Comparison of ENCODE assay signal across 9 cellular contexts in genomic region chr7:149690688-149691446, GRCh38.
DNase-seq lines count a peak whose midpoint lies in the region; ATAC-seq, FAIRE-seq and TF ChIP-seq lines count a peak whose summit lies in the region.
"Had no signal": no experiment of that assay in that cellular context is flagged by ENCODE, and none has a peak within 500 bp of the region (broad histone marks: within the 10 kb centered on the region; RNA-seq: fewer than 3 reads in every experiment).

No MANE protein-coding gene starts in this region.

- CTCF ChIA-PET in HEK293 (lab: Yijun Ruan, JAX), result interaction anchor here (0.5 to 1.1 kb wide), 3 partner anchors 17 to 1404 kb away, joined by 3 read pairs; no protein-coding TSS in a partner anchor

- H3K4me3 Mint-ChIP-seq in stimulated activated memory B cell treated with anti-CD40 and anti-IgM and Interleukin-4, amounts not matched to agents 10 μg/mL and 1 μg/mL and 100 μg/mL, for 72 hours, result no peak overlapping the region

- ATAC-seq in stimulated activated memory B cell treated with anti-CD40 and anti-IgM and Interleukin-4, amounts not matched to agents 10 μg/mL and 1 μg/mL and 100 μg/mL, for 72 hours, result no peak
- ATAC-seq in HG03354 (IDR thresholded peaks at IDR 0.05; ENCODE audit: poor library complexity, severe bottlenecking, unreplicated experiment) (no peak), HG03565 (IDR thresholded peaks at IDR 0.05; ENCODE audit: unreplicated experiment) (no peak)

- no peak for FAIRE-seq in GM12892 (lab: Jason Lieb, UNC)
- FAIRE-seq: GM18507 had no signal

- peaks cover 69% of the 10 kb centered on the region for H3K27me3 Mint-ChIP-seq in stimulated activated memory B cell treated with anti-CD40 and anti-IgM and Interleukin-4, amounts not matched to agents 10 μg/mL and 1 μg/mL and 100 μg/mL, for 72 hours

- no peaks in the 10 kb centered on the region for H3K4me1 ChIP-seq in HEK293 (ENCODE audit: control insufficient read depth, insufficient read depth, low read length)

- H3K27ac ChIP-seq in HEK293 (ENCODE audit: extremely low read depth, low read depth, low read length), result peak overlapping the region; percentile 1; the same call in 1 of the 2 replicates

- H3K4me1 Mint-ChIP-seq in stimulated activated memory B cell treated with anti-CD40 and anti-IgM and Interleukin-4, amounts not matched to agents 10 μg/mL and 1 μg/mL and 100 μg/mL, for 72 hours, result no peaks in the 10 kb centered on the region

- no peak for TF ChIP-seq POLR2A in GM12892 (IDR thresholded peaks at IDR 0.05; ENCODE audit: low read depth, low read length)

- POLR2A ChIA-PET in HEK293 (lab: Yijun Ruan, JAX), result interaction anchor here (1.0 to 1.3 kb wide), 4 partner anchors 20 to 68 kb away, joined by 3 to 6 read pairs (median 3); no protein-coding TSS in a partner anchor

- H3K9me3 Mint-ChIP-seq in stimulated activated memory B cell treated with anti-CD40 and anti-IgM and Interleukin-4, amounts not matched to agents 10 μg/mL and 1 μg/mL and 100 μg/mL, for 72 hours, result no peaks in the 10 kb centered on the region

- peak; percentile 46 for DNase-seq in ACHN
- peak; percentile 57 for DNase-seq in SKM-1 (lab: John Stamatoyannopoulos, UW; ENCODE audit: unreplicated experiment)
- peak; percentile 37 for DNase-seq in hepatic stellate cell (ENCODE audit: low spot score)
- DNase-seq in GM12892 (ENCODE audit: insufficient read length), result no peak

- no peaks in the 10 kb centered on the region for H3K36me3 Mint-ChIP-seq in stimulated activated memory B cell treated with anti-CD40 and anti-IgM and Interleukin-4, amounts not matched to agents 10 μg/mL and 1 μg/mL and 100 μg/mL, for 72 hours

- in situ Hi-C loops in ACHN (cut with HindIII; ENCODE audit: low pct_ligation_motif_present, low pct_unique_long_range_greater_than_20kb, low sequenced_read_pairs), result no loop called here

- no peaks in the 10 kb centered on the region for H3K36me3 ChIP-seq in HEK293 (ENCODE audit: control insufficient read depth in 2 of 2, insufficient read depth in 1 of 2, low read length in 2 of 2)

- no peak for TF ChIP-seq CTCF in HEK293 (tag by site-specific recombination; IDR thresholded peaks at IDR 0.05)

- H3K27ac Mint-ChIP-seq in stimulated activated memory B cell treated with anti-CD40 and anti-IgM and Interleukin-4, amounts not matched to agents 10 μg/mL and 1 μg/mL and 100 μg/mL, for 72 hours, result no peak overlapping the region

- peak overlapping the region; percentile 35 for H3K4me3 ChIP-seq in HEK293 (ENCODE audit: low read depth, low read length)

- no peaks in the 10 kb centered on the region for H3K9me3 ChIP-seq in HEK293 (ENCODE audit: control insufficient read depth, insufficient read depth, low read depth, low read length)

TF ChIP-seq in HEK293, 187 proteins besides CTCF, POLR2A, EP300 and RAD21 (continues in another document):
- TF ChIP-seq, protein P1, sequence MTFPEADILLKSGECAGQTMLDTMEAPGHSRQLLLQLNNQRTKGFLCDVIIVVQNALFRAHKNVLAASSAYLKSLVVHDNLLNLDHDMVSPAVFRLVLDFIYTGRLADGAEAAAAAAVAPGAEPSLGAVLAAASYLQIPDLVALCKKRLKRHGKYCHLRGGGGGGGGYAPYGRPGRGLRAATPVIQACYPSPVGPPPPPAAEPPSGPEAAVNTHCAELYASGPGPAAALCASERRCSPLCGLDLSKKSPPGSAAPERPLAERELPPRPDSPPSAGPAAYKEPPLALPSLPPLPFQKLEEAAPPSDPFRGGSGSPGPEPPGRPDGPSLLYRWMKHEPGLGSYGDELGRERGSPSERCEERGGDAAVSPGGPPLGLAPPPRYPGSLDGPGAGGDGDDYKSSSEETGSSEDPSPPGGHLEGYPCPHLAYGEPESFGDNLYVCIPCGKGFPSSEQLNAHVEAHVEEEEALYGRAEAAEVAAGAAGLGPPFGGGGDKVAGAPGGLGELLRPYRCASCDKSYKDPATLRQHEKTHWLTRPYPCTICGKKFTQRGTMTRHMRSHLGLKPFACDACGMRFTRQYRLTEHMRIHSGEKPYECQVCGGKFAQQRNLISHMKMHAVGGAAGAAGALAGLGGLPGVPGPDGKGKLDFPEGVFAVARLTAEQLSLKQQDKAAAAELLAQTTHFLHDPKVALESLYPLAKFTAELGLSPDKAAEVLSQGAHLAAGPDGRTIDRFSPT (tag by site-specific recombination; IDR thresholded peaks at IDR 0.05), result peak; percentile 11; the same call in 1 of the 2 replicates
- 0 out of 2 replicates have a peak, but pooled peaks have one; percentile 22 for TF ChIP-seq SCRT2 (tag by site-specific recombination; IDR thresholded peaks at IDR 0.05)
- no peak for TF ChIP-seq ZNF48 (tag by site-specific recombination; IDR thresholded peaks at IDR 0.05)
- no peak for TF ChIP-seq ZNF16 (tag by site-specific recombination; IDR thresholded peaks at IDR 0.05; ENCODE audit: low read depth)
- TF ChIP-seq ZNF521 (tag by site-specific recombination; IDR thresholded peaks at IDR 0.05), result no peak
- no peak for TF ChIP-seq ZNF544 (tag by site-specific recombination; IDR thresholded peaks at IDR 0.05)
- TF ChIP-seq, protein P2, sequence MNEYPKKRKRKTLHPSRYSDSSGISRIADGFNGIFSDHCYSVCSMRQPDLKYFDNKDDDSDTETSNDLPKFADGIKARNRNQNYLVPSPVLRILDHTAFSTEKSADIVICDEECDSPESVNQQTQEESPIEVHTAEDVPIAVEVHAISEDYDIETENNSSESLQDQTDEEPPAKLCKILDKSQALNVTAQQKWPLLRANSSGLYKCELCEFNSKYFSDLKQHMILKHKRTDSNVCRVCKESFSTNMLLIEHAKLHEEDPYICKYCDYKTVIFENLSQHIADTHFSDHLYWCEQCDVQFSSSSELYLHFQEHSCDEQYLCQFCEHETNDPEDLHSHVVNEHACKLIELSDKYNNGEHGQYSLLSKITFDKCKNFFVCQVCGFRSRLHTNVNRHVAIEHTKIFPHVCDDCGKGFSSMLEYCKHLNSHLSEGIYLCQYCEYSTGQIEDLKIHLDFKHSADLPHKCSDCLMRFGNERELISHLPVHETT (tag by site-specific recombination; IDR thresholded peaks at IDR 0.05), result peak; percentile 44; the same call in 1 of the 2 replicates
- no peak for TF ChIP-seq ZNF837 (tag by site-specific recombination; IDR thresholded peaks at IDR 0.05)
- peak; percentile 85 for TF ChIP-seq ZNF324 (tag by site-specific recombination; IDR thresholded peaks at IDR 0.05)
- TF ChIP-seq KLF10 (tag by site-specific recombination; IDR thresholded peaks at IDR 0.05), result peak; percentile 62; the same call in 1 of the 2 replicates
- TF ChIP-seq WT1 (tag by site-specific recombination; IDR thresholded peaks at IDR 0.05), result no peak; the same call in 1 of the 2 replicates
- TF ChIP-seq ZEB2 (tag by site-specific recombination; IDR thresholded peaks at IDR 0.05), result peak; percentile 97
- TF ChIP-seq GLIS1 (tag by site-specific recombination; IDR thresholded peaks at IDR 0.05), result peak; percentile 83
- TF ChIP-seq ZNF747 (tag by site-specific recombination; IDR thresholded peaks at IDR 0.05), result no peak
- TF ChIP-seq ZSCAN16 (tag by site-specific recombination; IDR thresholded peaks at IDR 0.05), result no peak
- TF ChIP-seq ZNF202 (tag by site-specific recombination; IDR thresholded peaks at IDR 0.05; ENCODE audit: borderline replicate concordance), result no peak
- TF ChIP-seq ZXDB (tag by site-specific recombination; IDR thresholded peaks at IDR 0.05), result peak; percentile 79
- TF ChIP-seq MEIS1 (CRISPR knock-in tag; IDR thresholded peaks at IDR 0.05; ENCODE audit: borderline replicate concordance), result no peak
- peak; percentile 52 for TF ChIP-seq SP2 (tag by site-specific recombination; IDR thresholded peaks at IDR 0.05)
- TF ChIP-seq ZNF670 (tag by site-specific recombination; IDR thresholded peaks at IDR 0.05; ENCODE audit: low read depth), result no peak
- TF ChIP-seq ZNF707 (tag by site-specific recombination; IDR thresholded peaks at IDR 0.05), result no peak
- no peak for TF ChIP-seq ZNF701 (tag by site-specific recombination; IDR thresholded peaks at IDR 0.05)
- no peak for TF ChIP-seq ZNF488 (tag by site-specific recombination; IDR thresholded peaks at IDR 0.05)
- TF ChIP-seq ZBTB21 (tag by site-specific recombination; IDR thresholded peaks at IDR 0.05), result no peak
- TF ChIP-seq ZNF423 (tag by site-specific recombination; IDR thresholded peaks at IDR 0.05), result peak; percentile 59
- no peak for TF ChIP-seq ZNF548 (tag by site-specific recombination; IDR thresholded peaks at IDR 0.05)
- no peak for TF ChIP-seq ZNF571 (tag by site-specific recombination; IDR thresholded peaks at IDR 0.05)
- peak; percentile 77 for TF ChIP-seq ZBTB8A (tag by site-specific recombination; IDR thresholded peaks at IDR 0.05)
- no peak for TF ChIP-seq ZNF148 (tag by site-specific recombination; IDR thresholded peaks at IDR 0.05; ENCODE audit: borderline replicate concordance)
- TF ChIP-seq ZNF426 (tag by site-specific recombination; IDR thresholded peaks at IDR 0.05), result no peak
